In genomic region chr2:48727560-48727959, GRCh38 we compare ENCODE assay signal across 22 cellular contexts. TPM values are rescaled to one million over a fixed set of nuclear protein-coding genes. Genes with fewer than 3 reads are reported as not detected.
DNase-seq lines count a peak whose midpoint lies in the region; ATAC-seq and TF ChIP-seq lines count a peak whose summit lies in the region.
"Had no signal": no experiment of that assay in that cellular context is flagged by ENCODE, and none has a peak within 500 bp of the region (broad histone marks: within the 10 kb centered on the region; RNA-seq: fewer than 3 reads in every experiment).

No MANE protein-coding gene starts in this region.

- H3K4me3 ChIP-seq in foreskin fibroblast (ENCODE audit: low read depth in 1 of 2, low read length in 2 of 2) (no peak overlapping the region), thyroid gland (replicated peaks in 1 of 3) (no peak overlapping the region)

- no peak for TF ChIP-seq POLR2A in thyroid gland (IDR thresholded peaks at IDR 0.05)

- intact Hi-C loops in thyroid gland (cut with DNase I): loop anchor here (10.0 kb wide), 1 partner anchor 123 kb away; no protein-coding TSS in a partner anchor

- H3K9me3 ChIP-seq in thyroid gland: no peaks in the 10 kb centered on the region

- in situ Hi-C loops in GM13976 (cut with MboI; ENCODE audit: low sequenced_read_pairs, unreplicated experiment): no loop called here

- 80 to 85% methylated on average over 2 of the region's 2 CpGs for WGBS in thyroid gland, 2 donors

- ATAC-seq in GM21381 (IDR thresholded peaks at IDR 0.05; ENCODE audit: unreplicated experiment): no peak
- no peak for ATAC-seq in GM18517 (IDR thresholded peaks at IDR 0.05; ENCODE audit: unreplicated experiment)
- ATAC-seq: activated naive CD4-positive, alpha-beta T cell treated with anti-CD3 and anti-CD28 coated beads, Interleukin-2, amount 50 U/mL, for 72 hours; T-helper 17 cell had no signal

- no peaks in the 10 kb centered on the region for H3K36me3 ChIP-seq in thyroid gland

- TF ChIP-seq CTCF in foreskin fibroblast (IDR thresholded peaks at IDR 0.05; ENCODE audit: low read depth, low read length): peak; percentile 12
- peak in 1 of 6 experiments; percentile 21 for TF ChIP-seq CTCF in thyroid gland (IDR thresholded peaks at IDR 0.05)
- no peak for TF ChIP-seq CTCF in GM13976 (IDR thresholded peaks at IDR 0.05; ENCODE audit: borderline replicate concordance, control extremely low read depth, extremely low read depth, insufficient read depth, missing control alignments)

- peaks cover 24 to 45% of the 10 kb centered on the region in 2 donors for H3K4me1 ChIP-seq in thyroid gland
- H3K4me1 ChIP-seq: parathyroid adenoma had no signal

- peak; percentile 42 for DNase-seq in DMS53 (lab: John Stamatoyannopoulos, UW)
- DNase-seq in DMS53 treated with DMSO at 0.1 percent for 48 hours (lab: John Stamatoyannopoulos, UW; ENCODE audit: unreplicated experiment): no peak
- peak; percentile 30 for DNase-seq in SW480 (ENCODE audit: low spot score)
- peak in 1 of 2 donors; percentile 30 for DNase-seq in foreskin fibroblast
- no peak for DNase-seq in thyroid gland
- DNase-seq in GM13976 (ENCODE audit: low spot score): no peak
- DNase-seq: activated CD4-positive, alpha-beta T cell treated with anti-CD3 and anti-CD28 coated beads for 48 hours; CD4-positive, alpha-beta memory T cell; central memory CD4-positive, alpha-beta T cell; immature natural killer cell; midbrain; NCI-H187 treated with DMSO at 0.1 percent for 48 hours; NCI-H524 treated with DMSO at 0.1 percent for 48 hours; T-helper 17 cell had no signal

- H3K27ac ChIP-seq in thyroid gland: peak overlapping the region; percentile 26 to 74 (median 69)
- H3K27ac ChIP-seq: 22Rv1, parathyroid adenoma, RWPE1 had no signal

- H3K27me3 ChIP-seq in thyroid gland: no peaks in the 10 kb centered on the region

RNA-seq across cellular contexts. Expression of gene LHCGR, which starts 28.0 kb away (rescaled TPM):
- 1 to 10 TPM in 2 of 4 donors, under 1 TPM in 2; 0.59 to 1.7 (median 1.1) TPM for total RNA-seq in thyroid gland
- total RNA-seq: activated naive CD4-positive, alpha-beta T cell treated with anti-CD3 and anti-CD28 coated beads, Interleukin-2, amount 50 U/mL, for 72 hours; CD4-positive, alpha-beta memory T cell; G401; LHCN-M2; T-helper 17 cell had no signal

Comparison
In these comparisons a context has a peak if more than half of its experiments do, and no peak if none do; other contexts are left out.
1. DNase-seq: peak in DMS53 (single experiment) and SW480 (single experiment); none in DMS53 treated with DMSO at 0.1 percent for 48 hours (single experiment), thyroid gland (0 of 2) and GM13976 (single experiment).